Comparison of ENCODE assay signal across 13 cellular contexts in the genomic region with DNA sequence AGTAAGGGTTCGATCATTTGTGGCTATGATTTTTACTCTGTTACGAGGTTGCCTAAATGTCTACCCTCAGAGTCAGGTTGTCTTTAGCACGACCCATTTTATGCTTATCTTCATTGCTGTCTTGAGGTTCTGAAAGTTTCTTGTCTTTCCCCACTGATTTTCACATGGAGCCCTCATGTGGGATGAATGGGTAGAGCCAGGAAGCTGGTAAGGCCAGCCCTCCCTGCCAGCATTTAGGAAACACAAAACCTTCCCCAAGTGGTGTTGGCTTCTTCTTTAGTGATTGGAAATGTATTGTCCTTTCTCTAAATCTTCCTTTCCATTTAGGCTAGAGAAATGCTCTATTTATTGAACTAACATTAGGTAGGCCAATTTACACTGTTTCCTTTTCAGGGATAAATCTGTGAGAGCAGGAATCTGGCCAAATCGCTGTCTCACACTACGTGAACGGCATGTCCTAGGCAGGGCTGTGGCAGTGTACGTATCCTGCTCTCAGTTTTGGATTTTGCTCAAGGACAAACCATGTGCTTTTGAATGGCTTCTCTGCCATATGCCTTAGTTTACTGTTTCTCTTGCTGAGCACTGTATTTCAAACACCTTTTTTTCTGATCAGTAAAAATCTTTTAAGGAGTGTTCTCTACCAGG. TPM values are rescaled to one million over a fixed set of nuclear protein-coding genes. Genes with fewer than 3 reads are reported as not detected.
DNase-seq lines count a peak whose midpoint lies in the region; ATAC-seq, FAIRE-seq and TF ChIP-seq lines count a peak whose summit lies in the region.
"Had no signal": no experiment of that assay in that cellular context is flagged by ENCODE, and none has a peak within 500 bp of the region (broad histone marks: within the 10 kb centered on the region; RNA-seq: fewer than 3 reads in every experiment).

No MANE protein-coding gene starts in this region.

- H3K36me3 ChIP-seq in BJ (ENCODE audit: control insufficient read depth, insufficient read depth, low read length) (no peaks in the 10 kb centered on the region), bronchial epithelial cell (ENCODE audit: control insufficient read depth, insufficient read depth, low read length) (peaks cover 7% of the 10 kb centered on the region), sigmoid colon (peaks cover 0 to 27% (median 13%) of the 10 kb centered on the region in 4 donors)
- H3K36me3 ChIP-seq: left lung, neutrophil had no signal

- H3K9me3 ChIP-seq in right cardiac atrium (ENCODE audit: control insufficient read depth, low read length) (no peaks in the 10 kb centered on the region), sigmoid colon (no peaks in the 10 kb centered on the region)
- H3K9me3 ChIP-seq: left lung, neutrophil had no signal

- TF ChIP-seq POLR2A in sigmoid colon (IDR thresholded peaks at IDR 0.05), result no peak

- no peak overlapping the region for H3K4me3 ChIP-seq in BJ (ENCODE audit: low read depth, low read length)
- no peak overlapping the region for H3K4me3 ChIP-seq in bronchial epithelial cell (ENCODE audit: low read depth, low read length)
- no peak overlapping the region for H3K4me3 ChIP-seq in right cardiac atrium (ENCODE audit: low read length)
- H3K4me3 ChIP-seq in sigmoid colon, result no peak overlapping the region
- H3K4me3 ChIP-seq: left lung had no signal

- intact Hi-C loops in right cardiac atrium (cut with DNase I), result no loop called here
- intact Hi-C loops in sigmoid colon (cut with DNase I), result no loop called here

- WGBS in right cardiac atrium, result 58% methylated on average over 7 of the region's 7 CpGs
- 49 to 71% methylated on average over 7 of the region's 7 CpGs for WGBS in sigmoid colon, 2 donors

- ATAC-seq in right cardiac atrium (peak; percentile 83 to 87), HG02610 (IDR thresholded peaks at IDR 0.05; ENCODE audit: unreplicated experiment) (no peak)
- ATAC-seq in stimulated activated naive CD8-positive, alpha-beta T cell treated with anti-CD3 and anti-CD28 coated beads, Interleukin-15, amount 100 ng/mL, for 72 hours, result no peak
- ATAC-seq: left lung, SK-N-SH treated with all-trans-retinoic acid at 6 μM for 48 hours had no signal

- H3K4me1 Mint-ChIP-seq in stimulated activated naive CD8-positive, alpha-beta T cell treated with anti-CD3 and anti-CD28 coated beads, Interleukin-15, amount 100 ng/mL, for 72 hours, result no peaks in the 10 kb centered on the region

- DNase-seq in BJ (ENCODE audit: low read depth) (no peak), bronchial epithelial cell (ENCODE audit: low read depth) (no peak), right cardiac atrium (peak in 1 of 3 donors; percentile 66), sigmoid colon (peak; percentile 77), amniotic stem cell (lab: John Stamatoyannopoulos, UW) (no peak)
- DNase-seq in stimulated activated naive CD8-positive, alpha-beta T cell treated with anti-CD3 and anti-CD28 coated beads, Interleukin-15, amount 100 ng/mL, for 72 hours, result no peak
- DNase-seq in activated CD4-positive, CD25-positive, alpha-beta regulatory T cell (lab: John Stamatoyannopoulos, UW), result no peak
- DNase-seq: Kasumi-1, left lung, NCI-H2081 treated with DMSO at 0.1 percent for 48 hours had no signal

- H3K4me1 ChIP-seq in right cardiac atrium (ENCODE audit: control insufficient read depth, insufficient read depth, low read length), result peaks cover 6% of the 10 kb centered on the region
- peaks cover 0 to 15% (median 1%) of the 10 kb centered on the region in 4 donors for H3K4me1 ChIP-seq in sigmoid colon
- H3K4me1 ChIP-seq: left lung had no signal

- H3K27me3 Mint-ChIP-seq in stimulated activated naive CD8-positive, alpha-beta T cell treated with anti-CD3 and anti-CD28 coated beads, Interleukin-15, amount 100 ng/mL, for 72 hours, result no peaks in the 10 kb centered on the region

- H3K27ac Mint-ChIP-seq in stimulated activated naive CD8-positive, alpha-beta T cell treated with anti-CD3 and anti-CD28 coated beads, Interleukin-15, amount 100 ng/mL, for 72 hours, result peak overlapping the region in 1 of 2 donors; percentile 67

- H3K27ac ChIP-seq in right cardiac atrium (ENCODE audit: low read length) (peak overlapping the region; percentile 94), sigmoid colon (peak overlapping the region; percentile 39 to 81 (median 52))
- H3K27ac ChIP-seq: left lung, neutrophil had no signal

- peak; percentile 47 for FAIRE-seq in bronchial epithelial cell (lab: Jason Lieb, UNC)

- POLR2A ChIA-PET in BJ (lab: Charles Lee), result no interaction called here

- TF ChIP-seq CTCF in BJ (IDR thresholded peaks at IDR 0.05; ENCODE audit: insufficient read depth, low read depth, low read length), result 0 out of 2 replicates have a peak, but pooled peaks have one; percentile 15
- no peak for TF ChIP-seq CTCF in bronchial epithelial cell (IDR thresholded peaks at IDR 0.05; ENCODE audit: insufficient read depth, low read length, severe bottlenecking)
- peak in 1 of 4 experiments; percentile 9 for TF ChIP-seq CTCF in sigmoid colon (IDR thresholded peaks at IDR 0.05)

- peak; percentile 50 to 87 (median 72) for TF ChIP-seq EP300 in sigmoid colon (IDR thresholded peaks at IDR 0.05)

- no peaks in the 10 kb centered on the region for H3K9me3 Mint-ChIP-seq in stimulated activated naive CD8-positive, alpha-beta T cell treated with anti-CD3 and anti-CD28 coated beads, Interleukin-15, amount 100 ng/mL, for 72 hours

- no peak overlapping the region for H3K4me3 Mint-ChIP-seq in stimulated activated naive CD8-positive, alpha-beta T cell treated with anti-CD3 and anti-CD28 coated beads, Interleukin-15, amount 100 ng/mL, for 72 hours

- H3K27me3 ChIP-seq in BJ (ENCODE audit: control insufficient read depth, insufficient read depth, low read length) (no peaks in the 10 kb centered on the region), bronchial epithelial cell (ENCODE audit: control insufficient read depth, insufficient read depth, low read length) (no peaks in the 10 kb centered on the region), right cardiac atrium (ENCODE audit: control insufficient read depth, insufficient read depth) (no peaks in the 10 kb centered on the region), sigmoid colon (no peaks in the 10 kb centered on the region)
- H3K27me3 ChIP-seq: left lung, neutrophil had no signal

- CTCF ChIA-PET in BJ (lab: Yijun Ruan, JAX), result interaction anchor here (1.1 to 1.9 kb wide), 3 partner anchors 16 to 75 kb away, joined by 4 to 9 read pairs (median 5); partner anchors contain the start of gene POLR2M

RNA-seq across cellular contexts. Expression of gene MYZAP, which starts 43.7 kb away (rescaled TPM):
- polyA plus RNA-seq in BJ (2011; rRNA removed) (0.11 and 0.45 TPM in 2 replicates), right cardiac atrium (558 TPM), sigmoid colon (10 to 100 TPM in 2 of 3 donors, 1 to 10 TPM in 1; 7.2 to 48.3 (median 31.8) TPM)
- polyA minus RNA-seq in BJ (2011; rRNA and poly(A)+ RNA removed), result 0.09 TPM in 1 of 2 replicates, not detected in the other
- total RNA-seq in bronchial epithelial cell (2.4 and 4.2 TPM in 2 replicates), right cardiac atrium (100 to 1,000 TPM; 557 to 764 (median 622) TPM), sigmoid colon (10 to 100 TPM; 31.4 to 55.6 (median 47.1) TPM)

Comparison
In these comparisons a context has a peak if more than half of its experiments do, and no peak if none do; other contexts are left out.
1. ATAC-seq: peak in right cardiac atrium (2 of 2); none in stimulated activated naive CD8-positive, alpha-beta T cell treated with anti-CD3 and anti-CD28 coated beads, Interleukin-15, amount 100 ng/mL, for 72 hours (single experiment) and HG02610 (single experiment).
2. RNA of gene MYZAP, which starts 43.7 kb away (total RNA-seq): 557 to 764 TPM in right cardiac atrium; 31.4 to 55.6 TPM in sigmoid colon and 2.4 to 4.2 TPM in bronchial epithelial cell; every median in the first group is over 4 times any median in the second.